In the genomic region with DNA sequence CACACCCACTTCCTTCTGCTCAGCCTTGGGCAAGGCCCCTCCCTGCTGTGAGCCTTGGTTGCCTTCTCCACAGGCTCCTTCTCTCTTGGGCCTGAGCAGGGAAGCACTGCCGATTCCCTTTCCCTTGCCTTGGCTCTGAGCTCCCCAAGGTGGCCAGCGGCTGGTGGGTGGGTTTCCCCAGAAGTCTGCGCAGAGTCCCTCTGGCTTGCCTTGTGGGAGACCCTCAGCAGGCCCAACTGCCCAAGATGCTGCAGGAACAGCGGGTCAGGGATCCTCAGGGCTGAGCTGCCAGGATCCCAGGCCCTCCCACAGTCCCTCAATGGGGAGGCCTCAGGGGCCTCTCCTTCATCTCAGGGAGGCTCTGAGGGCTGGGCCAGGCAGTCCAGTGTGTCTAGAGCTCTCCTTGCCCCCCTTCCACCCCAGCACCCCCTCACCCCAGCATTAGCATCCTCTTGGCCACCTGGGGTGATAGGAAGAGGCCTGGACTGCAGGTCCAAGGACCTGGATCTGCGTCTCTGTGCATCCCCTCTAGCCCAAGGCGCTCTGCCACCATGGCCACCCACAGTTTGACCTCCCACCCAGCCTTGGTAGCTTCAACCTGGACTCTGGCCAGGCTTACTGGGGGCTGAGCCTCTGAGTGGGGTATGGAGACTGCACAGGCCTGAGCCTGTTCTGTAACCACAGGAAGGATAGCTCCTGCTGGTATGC, we compare ENCODE assay signal across 22 cellular contexts.
"Had no signal": no experiment of that assay in that cellular context is flagged by ENCODE, and none has a peak within 500 bp of the region (broad histone marks: within the 10 kb centered on the region; RNA-seq: fewer than 3 reads in every experiment).

No MANE protein-coding gene starts in this region.

- H3K9me3 ChIP-seq: mucosa of descending colon, psoas muscle, thoracic aorta had no signal

- ATAC-seq: left ventricle myocardium superior; mucosa of descending colon; psoas muscle; right cardiac atrium; stimulated activated memory B cell treated with anti-CD40 and anti-IgM and Interleukin-4, amounts not matched to agents 10 μg/mL and 1 μg/mL and 100 μg/mL, for 72 hours had no signal

- H3K4me1 Mint-ChIP-seq: central memory CD8-positive, alpha-beta T cell; memory B cell; naive B cell; neural progenitor cell; stimulated activated memory B cell treated with anti-CD40 and anti-IgM and Interleukin-4, amounts not matched to agents 10 μg/mL and 1 μg/mL and 100 μg/mL, for 72 hours had no signal

- H2AFZ ChIP-seq: neural progenitor cell had no signal

- H3K36me3 Mint-ChIP-seq: memory B cell; naive B cell; stimulated activated memory B cell treated with anti-CD40 and anti-IgM and Interleukin-4, amounts not matched to agents 10 μg/mL and 1 μg/mL and 100 μg/mL, for 72 hours had no signal

- H3K27ac Mint-ChIP-seq: activated T-helper 1 cell treated with anti-CD3 and anti-CD28 coated beads, Interleukin-12 subunit alpha, Interleukin-12 subunit beta, Interleukin-2, Interleukin-4 antibody, amounts not matched to agents 30 ng/mL and 10 ng/mL and 1 ng/mL, durations not matched to agents 14 hours and 24 hours and 36 hours; memory B cell; naive B cell; neural progenitor cell; stimulated activated memory B cell treated with anti-CD40 and anti-IgM and Interleukin-4, amounts not matched to agents 10 μg/mL and 1 μg/mL and 100 μg/mL, for 72 hours had no signal

- DNase-seq: activated CD4-positive, alpha-beta T cell treated with anti-CD3 and anti-CD28 coated beads for 1 hour; activated CD4-positive, alpha-beta T cell treated with anti-CD3 and anti-CD28 coated beads, Interleukin-2, amount 50 U/mL, for 4 hours; activated naive CD4-positive, alpha-beta T cell; brain microvascular endothelial cell; cortex of kidney; kidney glomerular epithelial cell; left ventricle myocardium superior; mucosa of descending colon; naive B cell; right cardiac atrium; small intestine; stimulated activated CD4-positive, alpha-beta T cell treated with anti-CD3 and anti-CD28 coated beads, Interleukin-4, amount 100 ng/mL, for 1 hour; T-helper 1 cell; T-helper 9 cell had no signal

- H3K27ac ChIP-seq: brain microvascular endothelial cell, neural progenitor cell, psoas muscle, thoracic aorta had no signal

- H3K4me1 ChIP-seq: neural progenitor cell, psoas muscle had no signal

- FAIRE-seq: frontal cortex, small intestine had no signal

- H3K27me3 ChIP-seq: brain microvascular endothelial cell, neural progenitor cell had no signal

- H3K27me3 Mint-ChIP-seq: naive B cell had no signal

- H3K4me3 Mint-ChIP-seq: activated T-helper 1 cell treated with anti-CD3 and anti-CD28 coated beads, Interleukin-12 subunit alpha, Interleukin-12 subunit beta, Interleukin-2, Interleukin-4 antibody, amounts not matched to agents 30 ng/mL and 10 ng/mL and 1 ng/mL, durations not matched to agents 14 hours and 24 hours and 36 hours; central memory CD8-positive, alpha-beta T cell; memory B cell; naive B cell; neural progenitor cell; stimulated activated memory B cell treated with anti-CD40 and anti-IgM and Interleukin-4, amounts not matched to agents 10 μg/mL and 1 μg/mL and 100 μg/mL, for 72 hours had no signal

- H3K4me2 ChIP-seq: neural progenitor cell had no signal

- H3K36me3 ChIP-seq: brain microvascular endothelial cell, neural progenitor cell, thoracic aorta had no signal

- H3K9me3 Mint-ChIP-seq: activated T-helper 1 cell treated with anti-CD3 and anti-CD28 coated beads, Interleukin-12 subunit alpha, Interleukin-12 subunit beta, Interleukin-2, Interleukin-4 antibody, amounts not matched to agents 30 ng/mL and 10 ng/mL and 1 ng/mL, durations not matched to agents 14 hours and 24 hours and 36 hours; central memory CD8-positive, alpha-beta T cell; memory B cell; neural progenitor cell; stimulated activated memory B cell treated with anti-CD40 and anti-IgM and Interleukin-4, amounts not matched to agents 10 μg/mL and 1 μg/mL and 100 μg/mL, for 72 hours had no signal

- H3K4me3 ChIP-seq: mucosa of descending colon, neural progenitor cell, psoas muscle, thoracic aorta had no signal
